Comparison of ENCODE assay signal across 1 cellular context in genomic region chr17:42937712-42938596, GRCh38.
A peak's percentile ranks its signal among the peaks of the same experiment; 100 is the strongest.
TF ChIP-seq lines count a peak whose summit lies in the region.

No MANE protein-coding gene starts in this region.

TF ChIP-seq in H1, 55 proteins besides CTCF, POLR2A, EP300 and RAD21:
- no peak for TF ChIP-seq GABPA (IDR thresholded peaks at IDR 0.05; ENCODE audit: borderline replicate concordance, insufficient read depth, low read length)
- TF ChIP-seq TBP (IDR thresholded peaks at IDR 0.05; ENCODE audit: low read depth, low read length): peak; percentile 43; the same call in 1 of the 2 replicates
- no peak for TF ChIP-seq ATF3 (IDR thresholded peaks at IDR 0.05; ENCODE audit: insufficient read depth, low read depth, low read length)
- no peak for TF ChIP-seq SIN3A (conservative IDR thresholded peaks at IDR 0.05 in 1 of 2, IDR thresholded peaks at IDR 0.05 in 1 of 2; ENCODE audit: low read depth in 1 of 2, low read length in 2 of 2)
- no peak for TF ChIP-seq SUZ12 (IDR thresholded peaks at IDR 0.05; ENCODE audit: low read length)
- no peak for TF ChIP-seq GTF2F1 (IDR thresholded peaks at IDR 0.05; ENCODE audit: borderline replicate concordance, low read depth, low read length)
- no peak for TF ChIP-seq CEBPB (IDR thresholded peaks at IDR 0.05; ENCODE audit: low read depth, low read length)
- TF ChIP-seq SP1 (IDR thresholded peaks at IDR 0.05; ENCODE audit: low read depth, low read length): no peak
- TF ChIP-seq YY1 (IDR thresholded peaks at IDR 0.05; ENCODE audit: low read depth, low read length): 0 out of 2 replicates have a peak, but pooled peaks have one; percentile 21
- no peak for TF ChIP-seq RFX5 (IDR thresholded peaks at IDR 0.05; ENCODE audit: borderline replicate concordance, low read depth, low read length)
- no peak for TF ChIP-seq NRF1 (IDR thresholded peaks at IDR 0.05; ENCODE audit: low read depth, low read length)
- TF ChIP-seq ZNF274 (IDR thresholded peaks at IDR 0.05; ENCODE audit: borderline replicate concordance, extremely low read depth, low read length): no peak
- TF ChIP-seq CBX8 (IDR thresholded peaks at IDR 0.05; ENCODE audit: borderline replicate concordance, low read depth, low read length): no peak
- TF ChIP-seq POU5F1 (IDR thresholded peaks at IDR 0.05; ENCODE audit: low read depth, low read length): no peak
- TF ChIP-seq SRF (IDR thresholded peaks at IDR 0.05; ENCODE audit: low read depth, low read length): no peak
- TF ChIP-seq FOSL1 (IDR thresholded peaks at IDR 0.05; ENCODE audit: insufficient read depth, low read depth, low read length): no peak
- no peak for TF ChIP-seq BACH1 (IDR thresholded peaks at IDR 0.05; ENCODE audit: low read length)
